In genomic region chr5:74433255-74434123, GRCh38 we compare ENCODE assay signal across 9 cellular contexts.
DNase-seq lines count a peak whose midpoint lies in the region; ATAC-seq and TF ChIP-seq lines count a peak whose summit lies in the region.
"Had no signal": no experiment of that assay in that cellular context is flagged by ENCODE, and none has a peak within 500 bp of the region (broad histone marks: within the 10 kb centered on the region; RNA-seq: fewer than 3 reads in every experiment).

No MANE protein-coding gene starts in this region.

- no peak for TF ChIP-seq CTCF in fibroblast of the aortic adventitia (IDR thresholded peaks at IDR 0.05; ENCODE audit: insufficient read depth, low read length)
- TF ChIP-seq CTCF in osteocyte (IDR thresholded peaks at IDR 0.05), result no peak

- H3K9me3 Mint-ChIP-seq in osteocyte (ENCODE audit: unreplicated experiment), result no peaks in the 10 kb centered on the region

- no peaks in the 10 kb centered on the region for H3K36me3 Mint-ChIP-seq in osteocyte (ENCODE audit: unreplicated experiment)

- peak overlapping the region; percentile 11 for H3K4me3 Mint-ChIP-seq in osteocyte (ENCODE audit: unreplicated experiment)

- ATAC-seq in GM18858 (IDR thresholded peaks at IDR 0.05; ENCODE audit: unreplicated experiment) (peak; percentile 72), HG03280 (IDR thresholded peaks at IDR 0.05; ENCODE audit: unreplicated experiment) (no peak), GM19324 (IDR thresholded peaks at IDR 0.05; ENCODE audit: low FRiP score, unreplicated experiment) (no peak)

- no peaks in the 10 kb centered on the region for H3K27me3 Mint-ChIP-seq in osteocyte (ENCODE audit: unreplicated experiment)

- no peak overlapping the region for H3K4me3 ChIP-seq in fibroblast of the aortic adventitia (ENCODE audit: low read depth, low read length)
- H3K4me3 ChIP-seq: stomach had no signal

- H3K4me1 Mint-ChIP-seq in osteocyte (ENCODE audit: unreplicated experiment), result peaks cover 10% of the 10 kb centered on the region

- no peak overlapping the region for H3K27ac Mint-ChIP-seq in osteocyte (ENCODE audit: unreplicated experiment)

- peak; percentile 4 for DNase-seq in NAMALWA (ENCODE audit: low spot score)
- peak; percentile 68 for DNase-seq in fibroblast of the aortic adventitia (ENCODE audit: low read depth)
- DNase-seq in osteocyte (ENCODE audit: extremely low spot score, unreplicated experiment), result no peak
- DNase-seq in activated gamma-delta T cell (lab: John Stamatoyannopoulos, UW), result no peak
- DNase-seq in COLO668 (lab: John Stamatoyannopoulos, UW; ENCODE audit: unreplicated experiment), result no peak
- DNase-seq: stomach had no signal

Comparison
In these comparisons a context has a peak if more than half of its experiments do, and no peak if none do; other contexts are left out.
1. DNase-seq: peak in NAMALWA (single experiment) and fibroblast of the aortic adventitia (single experiment); none in osteocyte (single experiment), activated gamma-delta T cell (single experiment) and COLO668 (single experiment).